17 cellular contexts compared by ENCODE assay signal in genomic region chrX:42247241-42247640, GRCh38.
A peak's percentile ranks its signal among the peaks of the same experiment; 100 is the strongest.
DNase-seq lines count a peak whose midpoint lies in the region; ATAC-seq, FAIRE-seq and TF ChIP-seq lines count a peak whose summit lies in the region.
"Had no signal": no experiment of that assay in that cellular context is flagged by ENCODE, and none has a peak within 500 bp of the region (broad histone marks: within the 10 kb centered on the region; RNA-seq: fewer than 3 reads in every experiment).

No MANE protein-coding gene starts in this region.

- H3K4me3 Mint-ChIP-seq in natural killer cell: peak overlapping the region; percentile 3
- no peak overlapping the region for H3K4me3 Mint-ChIP-seq in natural killer cell treated with Interleukin-12 subunit alpha and Interleukin-12 subunit beta and Interleukin-15 and Interleukin-18, amount 100 ng/mL, for 72 hours
- H3K4me3 Mint-ChIP-seq: activated naive CD4-positive, alpha-beta T cell treated with anti-CD3 and anti-CD28 coated beads, Interleukin-2, amount 10 ng/mL, durations not matched to agents 7 days and 5 days; dendritic cell treated with granulocyte-macrophage colony-stimulating factor and Interleukin-4, amounts not matched to agents 40 ng/mL and 50 ng/mL, for 4 days; T-cell had no signal

- no peak overlapping the region for H3K27ac ChIP-seq in brain microvascular endothelial cell
- H3K27ac ChIP-seq: right lobe of liver, tibial nerve had no signal

- H3K9me3 Mint-ChIP-seq in natural killer cell: no peaks in the 10 kb centered on the region
- H3K9me3 Mint-ChIP-seq in natural killer cell treated with Interleukin-12 subunit alpha and Interleukin-12 subunit beta and Interleukin-15 and Interleukin-18, amount 100 ng/mL, for 72 hours: no peaks in the 10 kb centered on the region
- H3K9me3 Mint-ChIP-seq: activated naive CD4-positive, alpha-beta T cell treated with anti-CD3 and anti-CD28 coated beads, Interleukin-2, amount 10 ng/mL, durations not matched to agents 7 days and 5 days; T-cell had no signal

- intact Hi-C loops in natural killer cell (cut with micrococcal nuclease): no loop called here

- H3K4me3 ChIP-seq in brain microvascular endothelial cell (ENCODE audit: low read depth, low read length): no peak overlapping the region
- H3K4me3 ChIP-seq: right lobe of liver had no signal

- H3K4me1 Mint-ChIP-seq in natural killer cell: peaks cover 0 to 5% of the 10 kb centered on the region in 2 donors
- no peaks in the 10 kb centered on the region for H3K4me1 Mint-ChIP-seq in natural killer cell treated with Interleukin-12 subunit alpha and Interleukin-12 subunit beta and Interleukin-15 and Interleukin-18, amount 100 ng/mL, for 72 hours (ENCODE audit: low read depth in 2 of 2)
- H3K4me1 Mint-ChIP-seq: activated naive CD4-positive, alpha-beta T cell treated with anti-CD3 and anti-CD28 coated beads, Interleukin-2, amount 10 ng/mL, durations not matched to agents 7 days and 5 days had no signal

- H3K36me3 ChIP-seq in brain microvascular endothelial cell (replicated peaks): no peaks in the 10 kb centered on the region
- H3K36me3 ChIP-seq: right lobe of liver, tibial nerve had no signal

- no peak for TF ChIP-seq CTCF in natural killer cell (IDR thresholded peaks at IDR 0.05)
- no peak for TF ChIP-seq CTCF in brain microvascular endothelial cell (IDR thresholded peaks at IDR 0.05; ENCODE audit: low read depth, low read length, missing control alignments)

- in situ Hi-C loops in brain microvascular endothelial cell (cut with HindIII; ENCODE audit: low pct_ligation_motif_present, low sequenced_read_pairs): no loop called here

- no peak for FAIRE-seq in RCC 7860 (lab: Jason Lieb, UNC)

- DNase-seq in natural killer cell: no peak
- DNase-seq in natural killer cell treated with Interleukin-12 subunit alpha and Interleukin-12 subunit beta and Interleukin-15 and Interleukin-18, amount 100 ng/mL, for 72 hours (ENCODE audit: low spot score): no peak
- DNase-seq in brain microvascular endothelial cell: peak; percentile 3
- DNase-seq in kidney tubule cell (ENCODE audit: low spot score): peak; percentile 33
- DNase-seq in RCC 7860 (ENCODE audit: low spot score): no peak
- no peak for DNase-seq in activated CD4-positive, alpha-beta T cell treated with anti-CD3 and anti-CD28 coated beads for 4 hours
- DNase-seq: activated CD4-positive, alpha-beta T cell treated with anti-CD3 and anti-CD28 coated beads, Interleukin-2, amount 50 U/mL, for 48 hours; activated naive CD4-positive, alpha-beta T cell treated with anti-CD3 and anti-CD28 coated beads, Interleukin-2, amount 10 ng/mL, durations not matched to agents 7 days and 5 days; GF-D8; NCI-H1092; NCI-H69; right lobe of liver; T-cell had no signal

- no peak overlapping the region for H3K27ac Mint-ChIP-seq in natural killer cell
- H3K27ac Mint-ChIP-seq in natural killer cell treated with Interleukin-12 subunit alpha and Interleukin-12 subunit beta and Interleukin-15 and Interleukin-18, amount 100 ng/mL, for 72 hours: no peak overlapping the region
- H3K27ac Mint-ChIP-seq: activated naive CD4-positive, alpha-beta T cell treated with anti-CD3 and anti-CD28 coated beads, Interleukin-2, amount 10 ng/mL, durations not matched to agents 7 days and 5 days; dendritic cell treated with granulocyte-macrophage colony-stimulating factor and Interleukin-4, amounts not matched to agents 40 ng/mL and 50 ng/mL, for 4 days; T-cell had no signal

- peaks cover 3 to 45% of the 10 kb centered on the region in 2 donors for H3K27me3 Mint-ChIP-seq in natural killer cell (ENCODE audit: low read depth in 2 of 2)
- peaks cover 0 to 26% of the 10 kb centered on the region in 2 donors for H3K27me3 Mint-ChIP-seq in natural killer cell treated with Interleukin-12 subunit alpha and Interleukin-12 subunit beta and Interleukin-15 and Interleukin-18, amount 100 ng/mL, for 72 hours
- H3K27me3 Mint-ChIP-seq: activated naive CD4-positive, alpha-beta T cell treated with anti-CD3 and anti-CD28 coated beads, Interleukin-2, amount 10 ng/mL, durations not matched to agents 7 days and 5 days; dendritic cell treated with granulocyte-macrophage colony-stimulating factor and Interleukin-4, amounts not matched to agents 40 ng/mL and 50 ng/mL, for 4 days had no signal

- H3K27me3 ChIP-seq in brain microvascular endothelial cell (replicated peaks): no peaks in the 10 kb centered on the region
- H3K27me3 ChIP-seq: tibial nerve had no signal

- no peaks in the 10 kb centered on the region for H3K36me3 Mint-ChIP-seq in natural killer cell
- no peaks in the 10 kb centered on the region for H3K36me3 Mint-ChIP-seq in natural killer cell treated with Interleukin-12 subunit alpha and Interleukin-12 subunit beta and Interleukin-15 and Interleukin-18, amount 100 ng/mL, for 72 hours
- H3K36me3 Mint-ChIP-seq: activated naive CD4-positive, alpha-beta T cell treated with anti-CD3 and anti-CD28 coated beads, Interleukin-2, amount 10 ng/mL, durations not matched to agents 7 days and 5 days; T-cell had no signal

- ATAC-seq in natural killer cell: peak in 1 of 3 donors; percentile 15
- ATAC-seq in natural killer cell treated with Interleukin-12 subunit alpha and Interleukin-12 subunit beta and Interleukin-15 and Interleukin-18, amount 100 ng/mL, for 72 hours: no peak
- ATAC-seq in HG03108 (IDR thresholded peaks at IDR 0.05; ENCODE audit: unreplicated experiment): no peak
- no peak for ATAC-seq in GM19395 (IDR thresholded peaks at IDR 0.05; ENCODE audit: unreplicated experiment)
- ATAC-seq: T-cell had no signal

Comparison
In these comparisons a context has a peak if more than half of its experiments do, and no peak if none do; other contexts are left out.
1. DNase-seq: peak in brain microvascular endothelial cell (single experiment) and kidney tubule cell (single experiment); none in natural killer cell (single experiment), natural killer cell treated with Interleukin-12 subunit alpha and Interleukin-12 subunit beta and Interleukin-15 and Interleukin-18, amount 100 ng/mL, for 72 hours (single experiment), RCC 7860 (single experiment) and activated CD4-positive, alpha-beta T cell treated with anti-CD3 and anti-CD28 coated beads for 4 hours (0 of 2).